In genomic region chrX:85244411-85245210, GRCh38 we compare ENCODE assay signal across 9 cellular contexts. TPM values are rescaled to one million over a fixed set of nuclear protein-coding genes. Genes with fewer than 3 reads are reported as not detected.
DNase-seq lines count a peak whose midpoint lies in the region; ATAC-seq and TF ChIP-seq lines count a peak whose summit lies in the region.
"Had no signal": no experiment of that assay in that cellular context is flagged by ENCODE, and none has a peak within 500 bp of the region (broad histone marks: within the 10 kb centered on the region; RNA-seq: fewer than 3 reads in every experiment).

No MANE protein-coding gene starts in this region.

- no peaks in the 10 kb centered on the region for H3K27me3 Mint-ChIP-seq in GM23338 (ENCODE audit: insufficient read depth, low read depth, poor library complexity)

- no peaks in the 10 kb centered on the region; the same call in 1 of the 2 replicates for H4K20me1 ChIP-seq in GM23338 (replicated peaks; ENCODE audit: insufficient read depth)

- peaks cover 6% of the 10 kb centered on the region for H3K36me3 Mint-ChIP-seq in GM23338 (ENCODE audit: low read depth)

- H3K27ac Mint-ChIP-seq in GM23338 = peak overlapping the region; percentile 95

- peak overlapping the region; percentile 84 for H3K4me2 ChIP-seq in GM23338

- DNase-seq in GM10248 (ENCODE audit: extremely low spot score) (peak; percentile 14), GM23338 (ENCODE audit: low spot score) (peak; percentile 41), NCI-H1694 treated with DMSO at 0.1 percent for 48 hours (lab: John Stamatoyannopoulos, UW) (peak; percentile 29), amniotic epithelial cell (ENCODE audit: low read depth) (peak; percentile 6), retinal pigment epithelial cell (ENCODE audit: low read depth) (no peak)
- DNase-seq in activated CD4-positive, alpha-beta T cell treated with anti-CD3 and anti-CD28 coated beads for 1 hour = no peak

- no peaks in the 10 kb centered on the region for H3K9me2 ChIP-seq in GM23338 (ENCODE audit: insufficient read depth)

- H3K4me1 ChIP-seq in GM23338 (ENCODE audit: insufficient read depth) = peaks cover 10% of the 10 kb centered on the region

- H3K27me3 ChIP-seq in GM23338 (ENCODE audit: insufficient read depth) = no peaks in the 10 kb centered on the region

- peak overlapping the region; percentile 78 for H3K4me3 ChIP-seq in GM23338
- peak overlapping the region; percentile 77 for H3K4me3 ChIP-seq in iPS-11a (ENCODE audit: low read depth, low read length)
- peak overlapping the region; percentile 77 for H3K4me3 ChIP-seq in retinal pigment epithelial cell (ENCODE audit: low read length)

- peaks cover 55% of the 10 kb centered on the region for H3K79me2 ChIP-seq in GM23338 (replicated peaks; ENCODE audit: insufficient read depth)

- H3K4me3 Mint-ChIP-seq in GM23338 = peak overlapping the region; percentile 94

- CTCF ChIA-PET in GM10248 (lab: Yijun Ruan, JAX) = interaction anchor here (1.0 to 1.1 kb wide), 2 partner anchors 11 kb away, joined by 3 to 4 read pairs; no protein-coding TSS in a partner anchor

- peaks cover 18% of the 10 kb centered on the region for H3K4me1 Mint-ChIP-seq in GM23338

- peak; percentile 29 for ATAC-seq in GM23338
- no peak for ATAC-seq in HG03097 (IDR thresholded peaks at IDR 0.05; ENCODE audit: low FRiP score, unreplicated experiment)

- H2AFZ ChIP-seq in GM23338 = no peak overlapping the region

- POLR2A ChIA-PET in GM10248 (lab: Yijun Ruan, JAX) = interaction anchor here (0.6 kb wide), 1 partner anchor 241 kb away, joined by 3 read pairs; the partner anchor contains the start of gene APOOL

- no peaks in the 10 kb centered on the region for H3F3A ChIP-seq in GM23338 (replicated peaks; ENCODE audit: low read depth)

- no peaks in the 10 kb centered on the region for H3K9me3 Mint-ChIP-seq in GM23338

- peaks cover 7% of the 10 kb centered on the region; the same call in 1 of the 2 replicates for H3K36me3 ChIP-seq in GM23338 (ENCODE audit: insufficient read depth)

- peak overlapping the region; percentile 84 for H3K27ac ChIP-seq in GM23338 (ENCODE audit: low read depth)

- no peak for TF ChIP-seq CTCF in GM10248 (IDR thresholded peaks at IDR 0.05; ENCODE audit: control extremely low read depth, extremely low read depth, low read depth, missing control alignments)
- TF ChIP-seq CTCF in GM23338 (conservative IDR thresholded peaks at IDR 0.05; ENCODE audit: low read depth in 2 of 2) = no peak
- no peak for TF ChIP-seq CTCF in retinal pigment epithelial cell (conservative IDR thresholded peaks at IDR 0.05; ENCODE audit: low read depth, low read length)

TF ChIP-seq in GM23338, 12 proteins besides CTCF, POLR2A, EP300 and RAD21 (continues in another document):
- TF ChIP-seq POLR2AphosphoS5 (IDR thresholded peaks at IDR 0.05; ENCODE audit: low read depth) (no peak), ETS1 (IDR thresholded peaks at IDR 0.05) (no peak), REST (IDR thresholded peaks at IDR 0.05; ENCODE audit: unreplicated experiment) (no peak), ZNF114 (CRISPR knock-in tag; IDR thresholded peaks at IDR 0.05) (no peak), EZH2 (IDR thresholded peaks at IDR 0.05; ENCODE audit: low read depth, unreplicated experiment) (no peak), EZH2phosphoT487 (IDR thresholded peaks at IDR 0.05; ENCODE audit: unreplicated experiment) (no peak), JUNB (IDR thresholded peaks at IDR 0.05; ENCODE audit: unreplicated experiment) (no peak), STAT1 (IDR thresholded peaks at IDR 0.05; ENCODE audit: unreplicated experiment) (no peak), CREB1 (CRISPR knock-in tag; IDR thresholded peaks at IDR 0.05; ENCODE audit: low read depth) (no peak)

RNA-seq across cellular contexts. Expression of gene ZNF711, which starts 0.8 kb away (rescaled TPM):
- total RNA-seq in GM23338 (2014; rRNA removed; shearing (Covaris generic)) = 18.5 and 20.0 TPM in 2 replicates
- 9.3 and 12.2 TPM in 2 replicates for polyA plus RNA-seq in GM23338 (2016; fragmentation: Nextera tagmentation; extraction: Ambion mirVana)

RNA-seq across cellular contexts. Expression of gene SATL1, which starts 1.0 kb away (rescaled TPM):
- 0.14 TPM in 1 of 2 replicates, not detected in the other for total RNA-seq in GM23338 (2014; rRNA removed; shearing (Covaris generic))
- 0.38 and 0.68 TPM in 2 replicates for polyA plus RNA-seq in GM23338 (2016; fragmentation: Nextera tagmentation; extraction: Ambion mirVana)
- polyA plus RNA-seq: adipose tissue had no signal

Comparison
In these comparisons a context has a peak if more than half of its experiments do, and no peak if none do; other contexts are left out.
1. DNase-seq: peak in GM10248 (single experiment), GM23338 (single experiment), NCI-H1694 treated with DMSO at 0.1 percent for 48 hours (single experiment) and amniotic epithelial cell (single experiment); none in retinal pigment epithelial cell (single experiment) and activated CD4-positive, alpha-beta T cell treated with anti-CD3 and anti-CD28 coated beads for 1 hour (single experiment).
2. Peak in every context shown above with its lines, with median percentiles within 50 percentile points of each other: H3K4me3 ChIP-seq.